In genomic region chr2:27727257-27727656, GRCh38 we compare ENCODE assay signal across 1 cellular context.
TF ChIP-seq lines count a peak whose summit lies in the region.

No MANE protein-coding gene starts in this region.

TF ChIP-seq in SK-N-SH, 30 proteins besides CTCF, POLR2A, EP300 and RAD21 (continued from another document):
- TF ChIP-seq, protein P1, sequence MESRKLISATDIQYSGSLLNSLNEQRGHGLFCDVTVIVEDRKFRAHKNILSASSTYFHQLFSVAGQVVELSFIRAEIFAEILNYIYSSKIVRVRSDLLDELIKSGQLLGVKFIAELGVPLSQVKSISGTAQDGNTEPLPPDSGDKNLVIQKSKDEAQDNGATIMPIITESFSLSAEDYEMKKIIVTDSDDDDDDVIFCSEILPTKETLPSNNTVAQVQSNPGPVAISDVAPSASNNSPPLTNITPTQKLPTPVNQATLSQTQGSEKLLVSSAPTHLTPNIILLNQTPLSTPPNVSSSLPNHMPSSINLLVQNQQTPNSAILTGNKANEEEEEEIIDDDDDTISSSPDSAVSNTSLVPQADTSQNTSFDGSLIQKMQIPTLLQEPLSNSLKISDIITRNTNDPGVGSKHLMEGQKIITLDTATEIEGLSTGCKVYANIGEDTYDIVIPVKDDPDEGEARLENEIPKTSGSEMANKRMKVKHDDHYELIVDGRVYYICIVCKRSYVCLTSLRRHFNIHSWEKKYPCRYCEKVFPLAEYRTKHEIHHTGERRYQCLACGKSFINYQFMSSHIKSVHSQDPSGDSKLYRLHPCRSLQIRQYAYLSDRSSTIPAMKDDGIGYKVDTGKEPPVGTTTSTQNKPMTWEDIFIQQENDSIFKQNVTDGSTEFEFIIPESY (IDR thresholded peaks at IDR 0.05; ENCODE audit: borderline replicate concordance, low read depth) = no peak
- TF ChIP-seq FOSL2 (IDR thresholded peaks at IDR 0.05; ENCODE audit: borderline replicate concordance, low read depth) (no peak), TAF1 (IDR thresholded peaks at IDR 0.05; ENCODE audit: borderline replicate concordance, low read depth, low read length) (no peak), MXI1 (IDR thresholded peaks at IDR 0.05; ENCODE audit: low read depth, low read length) (no peak), MEF2A (IDR thresholded peaks at IDR 0.05; ENCODE audit: borderline replicate concordance, low read depth) (no peak), MAX (IDR thresholded peaks at IDR 0.05; ENCODE audit: low read depth) (no peak), FOXJ3 (CRISPR knock-in tag; IDR thresholded peaks at IDR 0.05) (no peak), GABPA (IDR thresholded peaks at IDR 0.05; ENCODE audit: low read depth) (no peak), YY1 (IDR thresholded peaks at IDR 0.05; ENCODE audit: low read depth) (no peak), TEAD4 (IDR thresholded peaks at IDR 0.05; ENCODE audit: borderline replicate concordance, insufficient read depth) (no peak), NRF1 (IDR thresholded peaks at IDR 0.05; ENCODE audit: low read depth, low read length) (no peak)
- TF ChIP-seq, protein P2, sequence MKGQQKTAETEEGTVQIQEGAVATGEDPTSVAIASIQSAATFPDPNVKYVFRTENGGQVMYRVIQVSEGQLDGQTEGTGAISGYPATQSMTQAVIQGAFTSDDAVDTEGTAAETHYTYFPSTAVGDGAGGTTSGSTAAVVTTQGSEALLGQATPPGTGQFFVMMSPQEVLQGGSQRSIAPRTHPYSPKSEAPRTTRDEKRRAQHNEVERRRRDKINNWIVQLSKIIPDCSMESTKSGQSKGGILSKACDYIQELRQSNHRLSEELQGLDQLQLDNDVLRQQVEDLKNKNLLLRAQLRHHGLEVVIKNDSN (IDR thresholded peaks at IDR 0.05; ENCODE audit: borderline replicate concordance, low read depth) = no peak
